Comparison of ENCODE assay signal across 1 cellular context in genomic region chr14:88562831-88563686, GRCh38.
TF ChIP-seq lines count a peak whose summit lies in the region.

TSS of gene ZC3H14 (plus strand) at chr14:88563037. CDS start at chr14:88563134, 97 bp downstream.

TF ChIP-seq in HepG2, 621 proteins besides CTCF, POLR2A, EP300 and RAD21 (continued from another document and continues in another):
- no peak for TF ChIP-seq TRIM22 (IDR thresholded peaks at IDR 0.05)
- no peak for TF ChIP-seq HCFC1 (IDR thresholded peaks at IDR 0.05; ENCODE audit: low read depth, low read length)
- no peak for TF ChIP-seq MBNL3 (CRISPR knock-in tag; conservative IDR thresholded peaks at IDR 0.05)
- no peak for TF ChIP-seq ZBTB40 (IDR thresholded peaks at IDR 0.05)
- TF ChIP-seq ZBTB40 (CRISPR knock-in tag; IDR thresholded peaks at IDR 0.05) = peak; percentile 92
- no peak for TF ChIP-seq NFIB (CRISPR knock-in tag; IDR thresholded peaks at IDR 0.05; ENCODE audit: borderline replicate concordance)
- TF ChIP-seq KDM5B (CRISPR knock-in tag; IDR thresholded peaks at IDR 0.05; ENCODE audit: borderline replicate concordance) = peak; percentile 99
- TF ChIP-seq UBTF (CRISPR knock-in tag; IDR thresholded peaks at IDR 0.05) = peak; percentile 98
- TF ChIP-seq TEAD3 (CRISPR knock-in tag; optimal IDR thresholded peaks at IDR 0.05; ENCODE audit: borderline replicate concordance) = peak; percentile 55
- peak; percentile 73 for TF ChIP-seq KLF13 (CRISPR knock-in tag; IDR thresholded peaks at IDR 0.05)
- TF ChIP-seq ERF (CRISPR knock-in tag; IDR thresholded peaks at IDR 0.05) = peak; percentile 64; the same call in 1 of the 2 replicates
- 0 out of 2 replicates have a peak, but pooled peaks have one; percentile 55 for TF ChIP-seq ZNF232 (CRISPR knock-in tag; IDR thresholded peaks at IDR 0.05; ENCODE audit: borderline replicate concordance)
- TF ChIP-seq ZNF230 (CRISPR knock-in tag; IDR thresholded peaks at IDR 0.05) = peak; percentile 98
- TF ChIP-seq SOX13 (IDR thresholded peaks at IDR 0.05) = no peak; the same call in 1 of the 2 replicates
- no peak; a peak in 1 of 4 replicates for TF ChIP-seq SOX13 (CRISPR knock-in tag; conservative IDR thresholded peaks at IDR 0.05 in 1 of 2, IDR thresholded peaks at IDR 0.05 in 1 of 2)
- TF ChIP-seq LBX2 (CRISPR knock-in tag; IDR thresholded peaks at IDR 0.05; ENCODE audit: borderline replicate concordance) = peak; percentile 62; the same call in 1 of the 2 replicates
- no peak; the same call in 1 of the 2 replicates for TF ChIP-seq ZNF605 (CRISPR knock-in tag; IDR thresholded peaks at IDR 0.05)
- TF ChIP-seq ZFP36 (IDR thresholded peaks at IDR 0.05; ENCODE audit: borderline replicate concordance, low read depth, low read length, partially characterized antibody) = no peak
- TF ChIP-seq FLYWCH1 (CRISPR knock-in tag; IDR thresholded peaks at IDR 0.05) = no peak
- TF ChIP-seq SMYD3 (CRISPR knock-in tag; IDR thresholded peaks at IDR 0.05) = no peak
- peak; percentile 61; the same call in 1 of the 2 replicates for TF ChIP-seq NFAT5 (CRISPR knock-in tag; IDR thresholded peaks at IDR 0.05)
- TF ChIP-seq ZNF446 (CRISPR knock-in tag; IDR thresholded peaks at IDR 0.05) = peak; percentile 70; the same call in 1 of the 2 replicates
- 0 out of 2 replicates have a peak, but pooled peaks have one; percentile 65 for TF ChIP-seq ZSCAN29 (CRISPR knock-in tag; conservative IDR thresholded peaks at IDR 0.05)
- TF ChIP-seq ZNF660 (CRISPR knock-in tag; IDR thresholded peaks at IDR 0.05; ENCODE audit: borderline replicate concordance, low read depth) = 0 out of 2 replicates have a peak, but pooled peaks have one; percentile 90
- no peak for TF ChIP-seq PCBP1 (IDR thresholded peaks at IDR 0.05; ENCODE audit: borderline replicate concordance, low read depth, low read length)
- TF ChIP-seq ZKSCAN8 (CRISPR knock-in tag; IDR thresholded peaks at IDR 0.05; ENCODE audit: borderline replicate concordance) = no peak
- no peak for TF ChIP-seq ZBTB4 (CRISPR knock-in tag; IDR thresholded peaks at IDR 0.05; ENCODE audit: borderline replicate concordance)
- no peak for TF ChIP-seq MIXL1 (CRISPR knock-in tag; IDR thresholded peaks at IDR 0.05)
- peak; percentile 75; the same call in 1 of the 2 replicates for TF ChIP-seq HINFP (CRISPR knock-in tag; IDR thresholded peaks at IDR 0.05; ENCODE audit: low read depth)
